In genomic region chr10:97519342-97519741, GRCh38 we compare ENCODE assay signal across 27 cellular contexts. TPM values are rescaled to one million over a fixed set of nuclear protein-coding genes. Genes with fewer than 3 reads are reported as not detected.
DNase-seq lines count a peak whose midpoint lies in the region; TF ChIP-seq lines count a peak whose summit lies in the region.
"Had no signal": no experiment of that assay in that cellular context is flagged by ENCODE, and none has a peak within 500 bp of the region (broad histone marks: within the 10 kb centered on the region; RNA-seq: fewer than 3 reads in every experiment).

No MANE protein-coding gene starts in this region.

- no peaks in the 10 kb centered on the region for H3K9me3 ChIP-seq in HAP-1
- H3K9me3 ChIP-seq in SJCRH30 (replicated peaks): no peaks in the 10 kb centered on the region
- H3K9me3 ChIP-seq in smooth muscle cell (replicated peaks; ENCODE audit: low read depth): no peaks in the 10 kb centered on the region
- H3K9me3 ChIP-seq in effector memory CD4-positive, alpha-beta T cell (ENCODE audit: control insufficient read depth, low read length): no peaks in the 10 kb centered on the region
- H3K9me3 ChIP-seq in sigmoid colon: no peaks in the 10 kb centered on the region
- H3K9me3 ChIP-seq: gastrocnemius medialis, psoas muscle had no signal

- H3K4me2 ChIP-seq in smooth muscle cell: no peak overlapping the region

- H3K36me3 ChIP-seq in HAP-1 (replicated peaks) (no peaks in the 10 kb centered on the region), SJCRH30 (no peaks in the 10 kb centered on the region), smooth muscle cell (ENCODE audit: low read depth) (no peaks in the 10 kb centered on the region), sigmoid colon (no peaks in the 10 kb centered on the region)
- no peaks in the 10 kb centered on the region for H3K36me3 ChIP-seq in effector memory CD4-positive, alpha-beta T cell (ENCODE audit: control insufficient read depth, insufficient read depth, low read length)
- H3K36me3 ChIP-seq: gastrocnemius medialis had no signal

- H4K20me1 ChIP-seq in smooth muscle cell (ENCODE audit: low read depth): peaks cover 100% of the 10 kb centered on the region

- no peak overlapping the region for H2AFZ ChIP-seq in smooth muscle cell (ENCODE audit: low read depth)

- peaks cover 91% of the 10 kb centered on the region for H3K79me2 ChIP-seq in smooth muscle cell (ENCODE audit: low read depth)

- TF ChIP-seq CTCF in fibroblast of mammary gland (conservative IDR thresholded peaks at IDR 0.05; ENCODE audit: control insufficient read depth, insufficient read depth, low read depth, low read length) (no peak), smooth muscle cell (IDR thresholded peaks at IDR 0.05; ENCODE audit: borderline replicate concordance, insufficient read depth, poor library complexity, severe bottlenecking) (no peak), sigmoid colon (IDR thresholded peaks at IDR 0.05) (no peak)

- DNase-seq in HAP-1 (ENCODE audit: low spot score in 2 of 2) (peak; percentile 60 to 85), SJCRH30 (no peak), fibroblast of mammary gland (ENCODE audit: low read depth) (peak; percentile 43), smooth muscle cell (lab: John Stamatoyannopoulos, UW; ENCODE audit: unreplicated experiment) (no peak), NOMO-1 treated with DMSO at 0.1 percent for 48 hours (lab: John Stamatoyannopoulos, UW; ENCODE audit: unreplicated experiment) (no peak), sigmoid colon (no peak)
- no peak for DNase-seq in effector memory CD4-positive, alpha-beta T cell
- DNase-seq: activated CD4-positive, alpha-beta memory T cell treated with anti-CD3 and anti-CD28 coated beads, Interleukin-2, amount 10 ng/mL, durations not matched to agents 7 days and 5 days; activated CD4-positive, CD25-positive, alpha-beta regulatory T cell treated with anti-CD3 and anti-CD28 coated beads, Interleukin-2, amount 50 U/mL, for 72 hours; activated CD8-positive, alpha-beta memory T cell treated with anti-CD3 and anti-CD28 coated beads, Interleukin-2, amount 50 U/mL, for 48 hours; CD4-positive, CD25-positive, alpha-beta regulatory T cell; gastrocnemius medialis; hypothalamus; immature natural killer cell; Kasumi-1; naive B cell; NCI-H1048; NCI-H1694 treated with DMSO at 0.1 percent for 48 hours; NCI-H2227 treated with DMSO at 0.1 percent for 48 hours; NCI-H748 treated with DMSO at 0.1 percent for 48 hours; psoas muscle; T-helper 1 cell had no signal

- in situ Hi-C loops in HAP-1 (cut with MboI; ENCODE audit: low sequenced_read_pairs): no loop called here

- TF ChIP-seq EP300 in sigmoid colon (IDR thresholded peaks at IDR 0.05): no peak

- peaks cover 7% of the 10 kb centered on the region for H3F3A ChIP-seq in smooth muscle cell (ENCODE audit: low read depth)

- H3K27me3 ChIP-seq in HAP-1 (ENCODE audit: low read depth) (no peaks in the 10 kb centered on the region), SJCRH30 (no peaks in the 10 kb centered on the region), smooth muscle cell (ENCODE audit: low read depth) (no peaks in the 10 kb centered on the region), sigmoid colon (no peaks in the 10 kb centered on the region)
- H3K27me3 ChIP-seq in effector memory CD4-positive, alpha-beta T cell (replicated peaks; ENCODE audit: control insufficient read depth, insufficient read depth, low read length, poor library complexity, severe bottlenecking): no peaks in the 10 kb centered on the region
- H3K27me3 ChIP-seq: gastrocnemius medialis had no signal

- H3K4me3 ChIP-seq in HAP-1 (no peak overlapping the region), SJCRH30 (no peak overlapping the region), fibroblast of mammary gland (ENCODE audit: control insufficient read depth, low read depth, low read length) (no peak overlapping the region), smooth muscle cell (no peak overlapping the region), sigmoid colon (no peak overlapping the region)
- no peak overlapping the region for H3K4me3 ChIP-seq in effector memory CD4-positive, alpha-beta T cell (ENCODE audit: insufficient read depth, low read depth, low read length, poor library complexity, severe bottlenecking)
- H3K4me3 ChIP-seq: coronary artery, gastrocnemius medialis, psoas muscle had no signal

- 65% methylated on average over 2 of the region's 2 CpGs for WGBS in smooth muscle cell (ENCODE audit: low lambda C conversion rate)
- WGBS in sigmoid colon, 2 donors: 64 to 78% methylated on average over 2 of the region's 2 CpGs

- H3K27ac ChIP-seq in SJCRH30 (peak overlapping the region; percentile 86), smooth muscle cell (ENCODE audit: low read depth) (peak overlapping the region; percentile 33), sigmoid colon (peak overlapping the region in 1 of 4 donors; percentile 47)
- no peak overlapping the region for H3K27ac ChIP-seq in effector memory CD4-positive, alpha-beta T cell (ENCODE audit: insufficient read depth, low read length, poor library complexity, severe bottlenecking)

- intact Hi-C loops in sigmoid colon (cut with DNase I): no loop called here

- no peak for TF ChIP-seq POLR2A in sigmoid colon (IDR thresholded peaks at IDR 0.05)

- no peak overlapping the region for H3K9ac ChIP-seq in smooth muscle cell (ENCODE audit: low read depth)

- H3K4me1 ChIP-seq in HAP-1 (peaks cover 14% of the 10 kb centered on the region), SJCRH30 (peaks cover 29% of the 10 kb centered on the region), smooth muscle cell (ENCODE audit: low read depth) (peaks cover 15% of the 10 kb centered on the region), sigmoid colon (peaks cover 0 to 15% (median 12%) of the 10 kb centered on the region in 4 donors)
- H3K4me1 ChIP-seq in effector memory CD4-positive, alpha-beta T cell (ENCODE audit: control insufficient read depth, insufficient read depth, low read length, poor library complexity, severe bottlenecking): no peaks in the 10 kb centered on the region

RNA-seq across cellular contexts. Expression of gene UBTD1, which starts 20.6 kb away (rescaled TPM):
- 13.9 and 14.3 TPM in 2 replicates for total RNA-seq in SJCRH30 (2014; rRNA removed; shearing (Covaris generic))
- total RNA-seq in smooth muscle cell: 26.5 and 27.1 TPM in 2 replicates
- polyA plus RNA-seq in smooth muscle cell: 59.9 and 61.5 TPM in 2 replicates
- 1 to 10 TPM; 4.3 to 7.9 (median 7.4) TPM for total RNA-seq in sigmoid colon
- 1 to 10 TPM; 2.3 to 5.9 (median 5.4) TPM for polyA plus RNA-seq in sigmoid colon

RNA-seq across cellular contexts. Expression of gene MMS19, which starts 21.1 kb away (rescaled TPM):
- total RNA-seq in SJCRH30 (2014; rRNA removed; shearing (Covaris generic)): 77.3 and 83.7 TPM in 2 replicates
- total RNA-seq in smooth muscle cell (97.9 and 125 TPM in 2 replicates), sigmoid colon (10 to 100 TPM; 37.9 to 79.8 (median 57.9) TPM)
- polyA plus RNA-seq in smooth muscle cell (76.8 and 81.4 TPM in 2 replicates), sigmoid colon (10 to 100 TPM; 29.4 to 48.9 (median 34.2) TPM)

RNA-seq across cellular contexts. Expression of gene ANKRD2, which starts 53.2 kb away (rescaled TPM):
- total RNA-seq in SJCRH30 (2014; rRNA removed; shearing (Covaris generic)): 0.26 and 0.51 TPM in 2 replicates
- total RNA-seq in smooth muscle cell (not detected in 2 replicates), sigmoid colon (under 1 TPM in 1 of 4 donors, not detected in 3; 0.49 TPM)
- polyA plus RNA-seq in smooth muscle cell (0.30 TPM in 1 of 2 replicates, not detected in the other), sigmoid colon (1 to 10 TPM in 1 of 3 donors, under 1 TPM in 1, not detected in 1; 0.31 to 1.2 TPM)
- total RNA-seq: CD4-positive, CD25-positive, alpha-beta regulatory T cell; Daoy; mesenteric fat pad; SK-MEL-5; subcutaneous adipose tissue had no signal
- polyA plus RNA-seq: CD4-positive, CD25-positive, alpha-beta regulatory T cell; immature natural killer cell had no signal

Comparison
In these comparisons a context has a peak if more than half of its experiments do, and no peak if none do; other contexts are left out.
1. DNase-seq: peak in HAP-1 (2 of 2) and fibroblast of mammary gland (single experiment); none in SJCRH30 (0 of 2), smooth muscle cell (single experiment), effector memory CD4-positive, alpha-beta T cell (0 of 3), NOMO-1 treated with DMSO at 0.1 percent for 48 hours (single experiment) and sigmoid colon (single experiment).